In genomic region chr9:37902804-37903580, GRCh38 we compare ENCODE assay signal across 8 cellular contexts. TPM values are rescaled to one million over a fixed set of nuclear protein-coding genes. Genes with fewer than 3 reads are reported as not detected.
DNase-seq lines count a peak whose midpoint lies in the region; ATAC-seq and TF ChIP-seq lines count a peak whose summit lies in the region.

No MANE protein-coding gene starts in this region.

- H3K9me3 ChIP-seq in breast epithelium (no peaks in the 10 kb centered on the region), lower lobe of right lung (no peaks in the 10 kb centered on the region)

- H3K4me3 ChIP-seq in NB4 (ENCODE audit: low read depth, low read length) = peak overlapping the region; percentile 83
- peak overlapping the region; percentile 85 to 96 (median 92) for H3K4me3 ChIP-seq in breast epithelium
- H3K4me3 ChIP-seq in lower lobe of right lung = peak overlapping the region; percentile 85
- H3K4me3 ChIP-seq in urinary bladder (ENCODE audit: low read depth, low read length) = peak overlapping the region; percentile 76

- peak; percentile 2 for ATAC-seq in GM21576 (IDR thresholded peaks at IDR 0.05; ENCODE audit: unreplicated experiment)
- ATAC-seq in lower lobe of right lung = peak; percentile 3
- ATAC-seq in HG02938 (IDR thresholded peaks at IDR 0.05; ENCODE audit: unreplicated experiment) = no peak

- H3K36me3 ChIP-seq in breast epithelium (no peaks in the 10 kb centered on the region), lower lobe of right lung (peaks cover 18% of the 10 kb centered on the region), urinary bladder (ENCODE audit: insufficient read depth) (no peaks in the 10 kb centered on the region)

- in situ Hi-C loops in G401 (cut with HindIII; ENCODE audit: low sequenced_read_pairs) = no loop called here

- intact Hi-C loops in breast epithelium (cut with DNase I; ENCODE audit: low total_unique reads) = no loop called here
- intact Hi-C loops in lower lobe of right lung (cut with DNase I) = no loop called here

- H3K27ac ChIP-seq in breast epithelium = peak overlapping the region; percentile 84 to 85
- H3K27ac ChIP-seq in lower lobe of right lung = peak overlapping the region; percentile 86
- H3K27ac ChIP-seq in urinary bladder (ENCODE audit: low read depth) = no peak overlapping the region

- WGBS in urinary bladder = 8% methylated on average over 14 of the region's 14 CpGs

- no peak for TF ChIP-seq CTCF in NB4 (IDR thresholded peaks at IDR 0.05; ENCODE audit: low read depth, low read length)
- TF ChIP-seq CTCF in breast epithelium (IDR thresholded peaks at IDR 0.05) = no peak
- no peak for TF ChIP-seq CTCF in lower lobe of right lung (IDR thresholded peaks at IDR 0.05)

- DNase-seq in G401 (ENCODE audit: low spot score) (peak; percentile 34), NB4 (ENCODE audit: low read depth) (peak; percentile 33), breast epithelium (ENCODE audit: low spot score in 2 of 2) (no peak), lower lobe of right lung (no peak), NCI-H2227 (lab: John Stamatoyannopoulos, UW; ENCODE audit: unreplicated experiment) (no peak)

- no peak for TF ChIP-seq POLR2A in NB4 (IDR thresholded peaks at IDR 0.05; ENCODE audit: extremely low read depth, insufficient read length)
- no peak for TF ChIP-seq POLR2A in breast epithelium (IDR thresholded peaks at IDR 0.05)

- H3K4me1 ChIP-seq in breast epithelium (peaks cover 0 to 8% of the 10 kb centered on the region in 2 donors), lower lobe of right lung (peaks cover 31% of the 10 kb centered on the region), urinary bladder (ENCODE audit: insufficient read depth) (no peaks in the 10 kb centered on the region)

- H3K27me3 ChIP-seq in breast epithelium = no peaks in the 10 kb centered on the region
- no peaks in the 10 kb centered on the region for H3K27me3 ChIP-seq in lower lobe of right lung (ENCODE audit: low read depth)

RNA-seq across cellular contexts. Expression of gene SLC25A51, which starts 0.9 kb away (rescaled TPM):
- total RNA-seq in G401 (2014; rRNA removed; shearing (Covaris generic)) = 29.8 and 36.2 TPM in 2 replicates
- 10 to 100 TPM; 22.5 to 43.7 (median 30.8) TPM for total RNA-seq in breast epithelium
- 23.8 TPM for total RNA-seq in lower lobe of right lung
- 52.1 TPM for total RNA-seq in urinary bladder
- 8.0 TPM for polyA plus RNA-seq in urinary bladder

Comparison
In these comparisons a context has a peak if more than half of its experiments do, and no peak if none do; other contexts are left out.
1. DNase-seq: peak in G401 (single experiment) and NB4 (single experiment); none in breast epithelium (0 of 2), lower lobe of right lung (single experiment) and NCI-H2227 (single experiment).
2. Peak in every context shown above with its lines, with median percentiles within 50 percentile points of each other: H3K4me3 ChIP-seq.